27 cellular contexts compared by ENCODE assay signal in the genomic region with DNA sequence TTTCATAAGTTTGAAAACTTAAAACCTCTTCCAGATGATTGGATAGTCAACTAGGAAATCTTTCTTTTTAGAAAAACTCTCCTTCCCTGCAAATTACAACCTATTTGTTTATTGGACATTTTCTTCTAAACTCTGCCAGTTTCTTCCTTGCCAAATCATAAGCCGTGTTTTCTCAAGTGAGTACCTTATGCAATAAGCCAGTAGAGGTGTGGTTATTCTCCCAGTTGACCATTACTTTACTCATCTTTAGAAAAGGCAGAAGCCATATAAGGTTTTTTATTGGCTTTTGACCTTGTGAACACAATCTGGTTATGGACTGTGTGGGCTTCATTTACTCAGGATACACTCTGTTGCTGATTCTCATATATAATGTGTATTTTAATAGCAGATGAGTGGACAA. TPM values are rescaled to one million over a fixed set of nuclear protein-coding genes. Genes with fewer than 3 reads are reported as not detected.
DNase-seq lines count a peak whose midpoint lies in the region; ATAC-seq and TF ChIP-seq lines count a peak whose summit lies in the region.
"Had no signal": no experiment of that assay in that cellular context is flagged by ENCODE, and none has a peak within 500 bp of the region (broad histone marks: within the 10 kb centered on the region; RNA-seq: fewer than 3 reads in every experiment).

No MANE protein-coding gene starts in this region.

- H3K27me3 Mint-ChIP-seq in activated CD4-positive, alpha-beta T cell treated with anti-CD3 and anti-CD28 coated beads, Interleukin-2, amount 10 ng/mL, durations not matched to agents 7 days and 5 days = no peaks in the 10 kb centered on the region
- H3K27me3 Mint-ChIP-seq in WTC11 (ENCODE audit: low read depth) = no peaks in the 10 kb centered on the region
- no peaks in the 10 kb centered on the region for H3K27me3 Mint-ChIP-seq in CD4-positive, alpha-beta T cell
- H3K27me3 Mint-ChIP-seq: activated CD8-positive, alpha-beta memory T cell treated with anti-CD3 and anti-CD28 coated beads, Interleukin-2, amount 10 ng/mL, durations not matched to agents 7 days and 5 days; activated naive CD8-positive, alpha-beta T cell; CD8-positive, alpha-beta memory T cell; stimulated activated naive B cell treated with anti-CD40 and anti-IgM and Interleukin-4, amounts not matched to agents 10 μg/mL and 1 μg/mL and 100 μg/mL, for 72 hours had no signal

- intact Hi-C loops in CD4-positive, alpha-beta T cell (cut with DNase I, micrococcal nuclease) = no loop called here

- H3K27me3 ChIP-seq in CD4-positive, alpha-beta T cell (ENCODE audit: control insufficient read depth, insufficient read depth, low read length) = no peaks in the 10 kb centered on the region
- H3K27me3 ChIP-seq: testis, uterus had no signal

- no peak for DNase-seq in activated CD4-positive, alpha-beta T cell treated with anti-CD3 and anti-CD28 coated beads, Interleukin-2, amount 10 ng/mL, durations not matched to agents 7 days and 5 days
- DNase-seq in activated CD4-positive, alpha-beta T cell treated with anti-CD3 and anti-CD28 coated beads, Interleukin-2, amount 50 U/mL, for 1 hour = no peak
- no peak for DNase-seq in WTC11 (ENCODE audit: low spot score)
- DNase-seq in fibroblast of peridontal ligament (ENCODE audit: extremely low read depth) = peak; percentile 21
- no peak for DNase-seq in omental fat pad (ENCODE audit: low spot score)
- no peak for DNase-seq in CD4-positive, alpha-beta T cell
- no peak for DNase-seq in NCI-H69 (lab: John Stamatoyannopoulos, UW)
- no peak for DNase-seq in NCI-H2227 treated with DMSO at 0.1 percent for 48 hours (lab: John Stamatoyannopoulos, UW)
- DNase-seq: activated CD4-positive, alpha-beta T cell treated with anti-CD3 and anti-CD28 coated beads for 48 hours; activated CD8-positive, alpha-beta memory T cell treated with anti-CD3 and anti-CD28 coated beads, Interleukin-2, amount 10 ng/mL, durations not matched to agents 7 days and 5 days; CD8-positive, alpha-beta memory T cell; cerebellar nuclear complex; Kasumi-1; mesendoderm; NCI-H1048; NCI-H1694; NCI-H510A; PC-9; SIG-M5; stimulated activated CD4-positive, alpha-beta T cell treated with anti-CD3 and anti-CD28 coated beads, Interleukin-15, amount 100 ng/mL, for 24 hours; stimulated activated naive B cell treated with anti-CD40 and anti-IgM and Interleukin-4, amounts not matched to agents 10 μg/mL and 1 μg/mL and 100 μg/mL, for 72 hours; testis; uterus had no signal

- TF ChIP-seq CTCF in WTC11 (IDR thresholded peaks at IDR 0.05) = no peak
- TF ChIP-seq CTCF in omental fat pad (IDR thresholded peaks at IDR 0.05) = no peak
- no peak for TF ChIP-seq CTCF in CD4-positive, alpha-beta T cell (IDR thresholded peaks at IDR 0.05)

- H3K36me3 Mint-ChIP-seq in activated CD4-positive, alpha-beta T cell treated with anti-CD3 and anti-CD28 coated beads, Interleukin-2, amount 10 ng/mL, durations not matched to agents 7 days and 5 days (ENCODE audit: low read depth) = peaks cover 35% of the 10 kb centered on the region
- H3K36me3 Mint-ChIP-seq in WTC11 = peaks cover 32% of the 10 kb centered on the region
- peaks cover 90% of the 10 kb centered on the region for H3K36me3 Mint-ChIP-seq in CD4-positive, alpha-beta T cell (ENCODE audit: low read depth)

- H3K4me1 Mint-ChIP-seq in activated CD4-positive, alpha-beta T cell treated with anti-CD3 and anti-CD28 coated beads, Interleukin-2, amount 10 ng/mL, durations not matched to agents 7 days and 5 days = peaks cover 2% of the 10 kb centered on the region
- no peaks in the 10 kb centered on the region for H3K4me1 Mint-ChIP-seq in WTC11
- no peaks in the 10 kb centered on the region for H3K4me1 Mint-ChIP-seq in CD4-positive, alpha-beta T cell (ENCODE audit: low read depth)

- CTCF ChIA-PET in activated CD4-positive, alpha-beta T cell treated with anti-CD3 and anti-CD28 coated beads, Interleukin-2, amount 10 ng/mL, durations not matched to agents 7 days and 5 days (lab: Charles Lee) = no interaction called here
- CTCF ChIA-PET in WTC11 (lab: Charles Lee) = no interaction called here
- CTCF ChIA-PET in CD4-positive, alpha-beta T cell (lab: Charles Lee) = no interaction called here

- H3K27ac Mint-ChIP-seq in activated CD4-positive, alpha-beta T cell treated with anti-CD3 and anti-CD28 coated beads, Interleukin-2, amount 10 ng/mL, durations not matched to agents 7 days and 5 days = peak overlapping the region; percentile 0
- H3K27ac Mint-ChIP-seq in WTC11 = 0 out of 2 replicates have a peak overlapping the region, but pooled peaks have one; percentile 4
- no peak overlapping the region for H3K27ac Mint-ChIP-seq in CD4-positive, alpha-beta T cell
- H3K27ac Mint-ChIP-seq: activated CD8-positive, alpha-beta memory T cell treated with anti-CD3 and anti-CD28 coated beads, Interleukin-2, amount 10 ng/mL, durations not matched to agents 7 days and 5 days; activated naive CD8-positive, alpha-beta T cell; stimulated activated naive B cell treated with anti-CD40 and anti-IgM and Interleukin-4, amounts not matched to agents 10 μg/mL and 1 μg/mL and 100 μg/mL, for 72 hours had no signal

- no peak overlapping the region for H3K27ac ChIP-seq in CD4-positive, alpha-beta T cell (ENCODE audit: low read depth, low read length)
- H3K27ac ChIP-seq: PC-9, testis, uterus had no signal

- ATAC-seq in WTC11 (no peak), omental fat pad (ENCODE audit: low FRiP score) (peak; percentile 71)
- ATAC-seq in CD4-positive, alpha-beta T cell (ENCODE audit: poor library complexity) = no peak
- ATAC-seq: activated CD8-positive, alpha-beta memory T cell treated with anti-CD3 and anti-CD28 coated beads, Interleukin-2, amount 10 ng/mL, durations not matched to agents 7 days and 5 days; stimulated activated naive B cell treated with anti-CD40 and anti-IgM and Interleukin-4, amounts not matched to agents 10 μg/mL and 1 μg/mL and 100 μg/mL, for 72 hours had no signal

- H3K9me3 ChIP-seq in CD4-positive, alpha-beta T cell (ENCODE audit: control insufficient read depth, low read length) = no peaks in the 10 kb centered on the region
- H3K9me3 ChIP-seq: prostate gland, testis, uterus had no signal

- H3K4me3 Mint-ChIP-seq in activated CD4-positive, alpha-beta T cell treated with anti-CD3 and anti-CD28 coated beads, Interleukin-2, amount 10 ng/mL, durations not matched to agents 7 days and 5 days = no peak overlapping the region
- H3K4me3 Mint-ChIP-seq in WTC11 = no peak overlapping the region
- H3K4me3 Mint-ChIP-seq in CD4-positive, alpha-beta T cell = no peak overlapping the region
- H3K4me3 Mint-ChIP-seq: activated CD8-positive, alpha-beta memory T cell treated with anti-CD3 and anti-CD28 coated beads, Interleukin-2, amount 10 ng/mL, durations not matched to agents 7 days and 5 days; activated naive CD8-positive, alpha-beta T cell; activated T-helper 1 cell treated with anti-CD3 and anti-CD28 coated beads, Interleukin-12 subunit alpha, Interleukin-12 subunit beta, Interleukin-2, Interleukin-4 antibody, amounts not matched to agents 30 ng/mL and 10 ng/mL and 1 ng/mL, durations not matched to agents 14 hours and 24 hours and 36 hours; CD8-positive, alpha-beta memory T cell; stimulated activated naive B cell treated with anti-CD40 and anti-IgM and Interleukin-4, amounts not matched to agents 10 μg/mL and 1 μg/mL and 100 μg/mL, for 72 hours had no signal

- H3K9me3 Mint-ChIP-seq in activated CD4-positive, alpha-beta T cell treated with anti-CD3 and anti-CD28 coated beads, Interleukin-2, amount 10 ng/mL, durations not matched to agents 7 days and 5 days = no peaks in the 10 kb centered on the region
- H3K9me3 Mint-ChIP-seq in WTC11 = no peaks in the 10 kb centered on the region
- H3K9me3 Mint-ChIP-seq in CD4-positive, alpha-beta T cell = no peaks in the 10 kb centered on the region
- H3K9me3 Mint-ChIP-seq: activated T-helper 1 cell treated with anti-CD3 and anti-CD28 coated beads, Interleukin-12 subunit alpha, Interleukin-12 subunit beta, Interleukin-2, Interleukin-4 antibody, amounts not matched to agents 30 ng/mL and 10 ng/mL and 1 ng/mL, durations not matched to agents 14 hours and 24 hours and 36 hours; CD8-positive, alpha-beta memory T cell; stimulated activated naive B cell treated with anti-CD40 and anti-IgM and Interleukin-4, amounts not matched to agents 10 μg/mL and 1 μg/mL and 100 μg/mL, for 72 hours had no signal

- POLR2A ChIA-PET in activated CD4-positive, alpha-beta T cell treated with anti-CD3 and anti-CD28 coated beads, Interleukin-2, amount 10 ng/mL, durations not matched to agents 7 days and 5 days (lab: Charles Lee) = no interaction called here
- POLR2A ChIA-PET in WTC11 (lab: Charles Lee) = no interaction called here
- POLR2A ChIA-PET in CD4-positive, alpha-beta T cell (lab: Charles Lee) = no interaction called here

TF ChIP-seq in WTC11, 78 proteins besides CTCF, POLR2A, EP300 and RAD21 (continues in another document):
- TF ChIP-seq USF2 (CRISPR knock-in tag; IDR thresholded peaks at IDR 0.05) (no peak), NR2C2 (CRISPR knock-in tag; IDR thresholded peaks at IDR 0.05) (no peak), NFE2L1 (CRISPR knock-in tag; IDR thresholded peaks at IDR 0.05) (no peak), SMAD3 (CRISPR knock-in tag; IDR thresholded peaks at IDR 0.05; ENCODE audit: borderline replicate concordance) (no peak), ESRRA (CRISPR knock-in tag; IDR thresholded peaks at IDR 0.05; ENCODE audit: borderline replicate concordance) (no peak), ZNF263 (CRISPR knock-in tag; IDR thresholded peaks at IDR 0.05; ENCODE audit: low read depth) (no peak)

RNA-seq across cellular contexts. Expression of gene ACTR6, which starts 14.6 kb away (rescaled TPM):
- total RNA-seq in activated CD4-positive, alpha-beta T cell treated with anti-CD3 and anti-CD28 coated beads, Interleukin-2, amount 10 ng/mL, durations not matched to agents 7 days and 5 days = 10 to 100 TPM; 27.6 to 33.8 TPM
- total RNA-seq in WTC11 (2021) (34.7 to 37.6 TPM (median 36.1 TPM) in 3 replicates), omental fat pad (10 to 100 TPM in 3 of 4 donors, 1 to 10 TPM in 1; 9.5 to 14.3 (median 11.6) TPM)
- total RNA-seq in CD4-positive, alpha-beta T cell = 10 to 100 TPM; 21.3 to 21.8 TPM

RNA-seq across cellular contexts. Expression of gene DEPDC4, which starts 51.7 kb away (rescaled TPM):
- total RNA-seq in activated CD4-positive, alpha-beta T cell treated with anti-CD3 and anti-CD28 coated beads, Interleukin-2, amount 10 ng/mL, durations not matched to agents 7 days and 5 days = 1 to 10 TPM; 1.4 to 2.1 TPM
- total RNA-seq in WTC11 (2021) = 4.4 to 5.5 TPM (median 5.5 TPM) in 3 replicates
- total RNA-seq in omental fat pad = not detected
- under 1 TPM; 0.27 to 0.50 TPM for total RNA-seq in CD4-positive, alpha-beta T cell
- total RNA-seq: myocyte had no signal

RNA-seq across cellular contexts. Expression of gene SCYL2, which starts 51.8 kb away (rescaled TPM):
- 10 to 100 TPM; 32.1 to 33.3 TPM for total RNA-seq in activated CD4-positive, alpha-beta T cell treated with anti-CD3 and anti-CD28 coated beads, Interleukin-2, amount 10 ng/mL, durations not matched to agents 7 days and 5 days
- total RNA-seq in WTC11 (2021) = 33.4 to 37.1 TPM (median 33.8 TPM) in 3 replicates
- 10 to 100 TPM; 30.1 to 42.6 (median 38.2) TPM for total RNA-seq in omental fat pad
- total RNA-seq in CD4-positive, alpha-beta T cell = 10 to 100 TPM; 37.5 to 40.8 TPM
